14 cellular contexts compared by ENCODE assay signal in the genomic region with DNA sequence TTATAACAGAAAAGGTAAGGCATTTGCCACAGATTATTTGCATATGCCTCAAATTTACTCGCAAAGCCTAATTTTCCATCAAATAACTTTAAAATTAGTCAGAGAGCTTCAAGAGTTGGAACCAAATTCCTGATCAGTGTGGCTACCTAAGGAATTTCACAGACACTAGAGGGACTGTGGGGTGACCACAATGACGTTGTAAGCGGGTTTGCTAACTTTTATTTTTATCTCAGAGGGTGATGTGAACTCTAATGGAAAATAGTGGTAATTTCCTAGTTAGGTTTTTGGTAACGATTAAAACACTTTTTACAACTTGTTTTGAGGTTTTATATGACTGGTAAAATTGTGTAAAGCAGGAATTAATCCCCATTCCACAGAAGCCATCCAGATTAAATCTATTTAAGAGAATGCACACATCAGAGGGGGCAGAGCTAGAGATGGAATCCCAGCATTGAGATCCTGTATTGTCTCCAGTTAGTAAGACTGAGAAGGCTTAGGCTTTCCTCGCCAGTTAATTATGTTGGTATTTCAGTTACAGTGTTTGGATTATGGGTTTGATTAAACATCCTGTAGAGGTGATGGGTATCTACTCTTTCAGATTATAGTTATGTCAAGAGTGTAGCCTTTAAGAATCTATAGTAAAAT.
DNase-seq lines count a peak whose midpoint lies in the region; ATAC-seq, FAIRE-seq and TF ChIP-seq lines count a peak whose summit lies in the region.
"Had no signal": no experiment of that assay in that cellular context is flagged by ENCODE, and none has a peak within 500 bp of the region (broad histone marks: within the 10 kb centered on the region; RNA-seq: fewer than 3 reads in every experiment).

No MANE protein-coding gene starts in this region.

- no peak overlapping the region for H3K4me3 Mint-ChIP-seq in natural killer cell
- no peak overlapping the region for H3K4me3 Mint-ChIP-seq in natural killer cell treated with Interleukin-12 subunit alpha and Interleukin-12 subunit beta and Interleukin-15 and Interleukin-18, amount 100 ng/mL, for 72 hours

- H3K9me3 Mint-ChIP-seq in natural killer cell: no peaks in the 10 kb centered on the region
- no peaks in the 10 kb centered on the region for H3K9me3 Mint-ChIP-seq in natural killer cell treated with Interleukin-12 subunit alpha and Interleukin-12 subunit beta and Interleukin-15 and Interleukin-18, amount 100 ng/mL, for 72 hours

- peak overlapping the region; percentile 14 to 33 for H3K27ac Mint-ChIP-seq in natural killer cell
- H3K27ac Mint-ChIP-seq in natural killer cell treated with Interleukin-12 subunit alpha and Interleukin-12 subunit beta and Interleukin-15 and Interleukin-18, amount 100 ng/mL, for 72 hours: peak overlapping the region in 1 of 2 donors; percentile 45

- FAIRE-seq in RCC 7860 (lab: Jason Lieb, UNC): peak; percentile 91

- DNase-seq in natural killer cell: no peak
- no peak for DNase-seq in natural killer cell treated with Interleukin-12 subunit alpha and Interleukin-12 subunit beta and Interleukin-15 and Interleukin-18, amount 100 ng/mL, for 72 hours (ENCODE audit: low spot score)
- peak; percentile 76 for DNase-seq in RCC 7860 (ENCODE audit: low spot score)
- peak; percentile 69 for DNase-seq in fibroblast of pulmonary artery (ENCODE audit: low read depth)
- DNase-seq in NCI-H526 treated with DMSO at 0.1 percent for 48 hours (lab: John Stamatoyannopoulos, UW): no peak
- DNase-seq in activated CD8-positive, alpha-beta memory T cell treated with anti-CD3 and anti-CD28 coated beads, Interleukin-2, amount 50 U/mL, for 4 hours: no peak
- DNase-seq in NCI-H2196 treated with DMSO at 0.1 percent for 48 hours (lab: John Stamatoyannopoulos, UW; ENCODE audit: unreplicated experiment): no peak
- DNase-seq in DMS114 treated with DMSO at 0.1 percent for 48 hours (lab: John Stamatoyannopoulos, UW; ENCODE audit: unreplicated experiment): no peak
- DNase-seq: activated naive CD4-positive, alpha-beta T cell treated with Interleukin-2 at 50 U/mL for 16 hours; GF-D8; NCI-H1694; thyroid gland had no signal

- no peak overlapping the region for H3K4me3 ChIP-seq in fibroblast of pulmonary artery (replicated peaks; ENCODE audit: low read depth, low read length)
- H3K4me3 ChIP-seq: coronary artery, lung, thyroid gland had no signal

- peaks cover 6% of the 10 kb centered on the region for H3K36me3 Mint-ChIP-seq in natural killer cell
- H3K36me3 Mint-ChIP-seq in natural killer cell treated with Interleukin-12 subunit alpha and Interleukin-12 subunit beta and Interleukin-15 and Interleukin-18, amount 100 ng/mL, for 72 hours: no peaks in the 10 kb centered on the region

- TF ChIP-seq CTCF in natural killer cell (IDR thresholded peaks at IDR 0.05): no peak
- TF ChIP-seq CTCF in fibroblast of pulmonary artery (IDR thresholded peaks at IDR 0.05; ENCODE audit: low read length, missing control alignments): no peak

- intact Hi-C loops in natural killer cell (cut with micrococcal nuclease): no loop called here

- peak in 1 of 3 donors; percentile 21 for ATAC-seq in natural killer cell
- no peak for ATAC-seq in natural killer cell treated with Interleukin-12 subunit alpha and Interleukin-12 subunit beta and Interleukin-15 and Interleukin-18, amount 100 ng/mL, for 72 hours

- peaks cover 25 to 38% of the 10 kb centered on the region in 2 donors for H3K4me1 Mint-ChIP-seq in natural killer cell
- H3K4me1 Mint-ChIP-seq in natural killer cell treated with Interleukin-12 subunit alpha and Interleukin-12 subunit beta and Interleukin-15 and Interleukin-18, amount 100 ng/mL, for 72 hours (ENCODE audit: low read depth in 2 of 2): peaks cover 12 to 25% of the 10 kb centered on the region in 2 donors

- no peaks in the 10 kb centered on the region for H3K27me3 Mint-ChIP-seq in natural killer cell (ENCODE audit: low read depth in 2 of 2)
- no peaks in the 10 kb centered on the region for H3K27me3 Mint-ChIP-seq in natural killer cell treated with Interleukin-12 subunit alpha and Interleukin-12 subunit beta and Interleukin-15 and Interleukin-18, amount 100 ng/mL, for 72 hours

Comparison
In these comparisons a context has a peak if more than half of its experiments do, and no peak if none do; other contexts are left out.
1. DNase-seq: peak in RCC 7860 (single experiment) and fibroblast of pulmonary artery (single experiment); none in natural killer cell (single experiment), natural killer cell treated with Interleukin-12 subunit alpha and Interleukin-12 subunit beta and Interleukin-15 and Interleukin-18, amount 100 ng/mL, for 72 hours (single experiment), NCI-H526 treated with DMSO at 0.1 percent for 48 hours (single experiment), activated CD8-positive, alpha-beta memory T cell treated with anti-CD3 and anti-CD28 coated beads, Interleukin-2, amount 50 U/mL, for 4 hours (single experiment), NCI-H2196 treated with DMSO at 0.1 percent for 48 hours (single experiment) and DMS114 treated with DMSO at 0.1 percent for 48 hours (single experiment).